Comparison of ENCODE assay signal across 1 cellular context in genomic region chr6:27672113-27672799, GRCh38.
TF ChIP-seq lines count a peak whose summit lies in the region.

No MANE protein-coding gene starts in this region.

TF ChIP-seq in HepG2, 621 proteins besides CTCF, POLR2A, EP300 and RAD21 (continues in another document):
- TF ChIP-seq ZNF407 (CRISPR knock-in tag; IDR thresholded peaks at IDR 0.05; ENCODE audit: not compliant biosample characterization) = no peak
- TF ChIP-seq PRDM4 (CRISPR knock-in tag; IDR thresholded peaks at IDR 0.05; ENCODE audit: borderline replicate concordance) = no peak
- peak; percentile 64 for TF ChIP-seq ZNF160 (CRISPR knock-in tag; IDR thresholded peaks at IDR 0.05)
- TF ChIP-seq KLF12 (CRISPR knock-in tag; IDR thresholded peaks at IDR 0.05; ENCODE audit: borderline replicate concordance) = no peak
- no peak for TF ChIP-seq FOXK1 (CRISPR knock-in tag; IDR thresholded peaks at IDR 0.05; ENCODE audit: borderline replicate concordance, low read depth)
- no peak for TF ChIP-seq ZNF235 (CRISPR knock-in tag; IDR thresholded peaks at IDR 0.05; ENCODE audit: borderline replicate concordance)
- TF ChIP-seq DNMT3B (CRISPR knock-in tag; conservative IDR thresholded peaks at IDR 0.05) = peak; percentile 93
- no peak for TF ChIP-seq ZSCAN22 (CRISPR knock-in tag; IDR thresholded peaks at IDR 0.05)
- TF ChIP-seq ZBTB44 (CRISPR knock-in tag; IDR thresholded peaks at IDR 0.05) = no peak
- peak; percentile 67 for TF ChIP-seq THAP11 (CRISPR knock-in tag; IDR thresholded peaks at IDR 0.05)
- TF ChIP-seq ZNF691 (CRISPR knock-in tag; IDR thresholded peaks at IDR 0.05; ENCODE audit: borderline replicate concordance, low read depth) = peak; percentile 37; the same call in 1 of the 2 replicates
- TF ChIP-seq ZNF446 (CRISPR knock-in tag; IDR thresholded peaks at IDR 0.05) = no peak
- TF ChIP-seq ZNF335 (CRISPR knock-in tag; IDR thresholded peaks at IDR 0.05) = peak; percentile 88
- TF ChIP-seq ZNF331 (CRISPR knock-in tag; IDR thresholded peaks at IDR 0.05) = peak; percentile 68
- TF ChIP-seq ZNF749 (CRISPR knock-in tag; IDR thresholded peaks at IDR 0.05; ENCODE audit: borderline replicate concordance) = peak; percentile 62; the same call in 1 of the 2 replicates
- peak; percentile 88; the same call in 1 of the 2 replicates for TF ChIP-seq NFKB2 (CRISPR knock-in tag; IDR thresholded peaks at IDR 0.05; ENCODE audit: borderline replicate concordance)
- TF ChIP-seq HNF4A (CRISPR knock-in tag; IDR thresholded peaks at IDR 0.05) = peak; percentile 37; the same call in 1 of the 2 replicates
- TF ChIP-seq ZNF546 (CRISPR knock-in tag; conservative IDR thresholded peaks at IDR 0.05) = no peak
- 0 out of 2 replicates have a peak, but pooled peaks have one; percentile 1 for TF ChIP-seq ATF3 (CRISPR knock-in tag; IDR thresholded peaks at IDR 0.05)
- 0 out of 2 replicates have a peak, but pooled peaks have one; percentile 13 for TF ChIP-seq ZNF563 (CRISPR knock-in tag; IDR thresholded peaks at IDR 0.05)
- no peak for TF ChIP-seq ZNF776 (CRISPR knock-in tag; IDR thresholded peaks at IDR 0.05)
- peak; percentile 57 for TF ChIP-seq BCL3 (CRISPR knock-in tag; IDR thresholded peaks at IDR 0.05)
- peak; percentile 78; the same call in 1 of the 2 replicates for TF ChIP-seq TFDP1 (CRISPR knock-in tag; IDR thresholded peaks at IDR 0.05; ENCODE audit: borderline replicate concordance)
- no peak for TF ChIP-seq NCOA1 (CRISPR knock-in tag; IDR thresholded peaks at IDR 0.05)
- TF ChIP-seq FOXC1 (CRISPR knock-in tag; IDR thresholded peaks at IDR 0.05; ENCODE audit: borderline replicate concordance) = peak; percentile 60; the same call in 1 of the 2 replicates
- 0 out of 2 replicates have a peak, but pooled peaks have one; percentile 53 for TF ChIP-seq CSRNP1 (CRISPR knock-in tag; IDR thresholded peaks at IDR 0.05)
- peak; percentile 62; the same call in 1 of the 2 replicates for TF ChIP-seq CCDC6 (CRISPR knock-in tag; IDR thresholded peaks at IDR 0.05)
- peak; percentile 67; the same call in 1 of the 2 replicates for TF ChIP-seq THAP9 (CRISPR knock-in tag; IDR thresholded peaks at IDR 0.05; ENCODE audit: borderline replicate concordance)
- TF ChIP-seq HMGXB4 (CRISPR knock-in tag; IDR thresholded peaks at IDR 0.05; ENCODE audit: borderline replicate concordance in 1 of 2, low read depth in 1 of 2) = peak; percentile 99 to 100
- TF ChIP-seq PRMT3 (CRISPR knock-in tag; IDR thresholded peaks at IDR 0.05; ENCODE audit: borderline replicate concordance, low read depth) = peak; percentile 82; the same call in 1 of the 2 replicates
- peak; percentile 83 for TF ChIP-seq ZNF605 (CRISPR knock-in tag; IDR thresholded peaks at IDR 0.05)
- no peak for TF ChIP-seq SCMH1 (CRISPR knock-in tag; IDR thresholded peaks at IDR 0.05; ENCODE audit: borderline replicate concordance)
- TF ChIP-seq RBFOX2 (IDR thresholded peaks at IDR 0.05; ENCODE audit: low read depth, low read length) = no peak
- TF ChIP-seq NR2F1 (CRISPR knock-in tag; IDR thresholded peaks at IDR 0.05) = peak; percentile 17 to 65; a peak in 2 of 4 replicates
